In genomic region chr17:38557836-38558750, GRCh38 we compare ENCODE assay signal across 8 cellular contexts. TPM values are rescaled to one million over a fixed set of nuclear protein-coding genes. Genes with fewer than 3 reads are reported as not detected.
DNase-seq lines count a peak whose midpoint lies in the region; ATAC-seq lines count a peak whose summit lies in the region.

No MANE protein-coding gene starts in this region.

- H3K4me3 ChIP-seq in ACC112 (ENCODE audit: low read depth, low read length): peak overlapping the region; percentile 75

- H3K36me3 ChIP-seq in ACC112 (ENCODE audit: insufficient read depth, low read length): no peaks in the 10 kb centered on the region

- H2AFZ ChIP-seq in ACC112 (ENCODE audit: low read length, unreplicated experiment): peak overlapping the region; percentile 58

- peaks cover 15% of the 10 kb centered on the region for H3K4me1 ChIP-seq in ACC112 (ENCODE audit: control insufficient read depth, insufficient read depth, low read length, unreplicated experiment)

- H3K79me2 ChIP-seq in ACC112 (ENCODE audit: control insufficient read depth, insufficient read depth, low read length, unreplicated experiment): no peaks in the 10 kb centered on the region

- H3K27ac ChIP-seq in ACC112 (ENCODE audit: low read depth, low read length): peak overlapping the region; percentile 11; the same call in 1 of the 2 replicates

- DNase-seq in NCI-H69 (lab: John Stamatoyannopoulos, UW): peak; percentile 99
- peak; percentile 83 to 84 for DNase-seq in activated CD4-positive, alpha-beta T cell treated with anti-CD3 and anti-CD28 coated beads, Interleukin-2, amount 50 U/mL, for 24 hours (ENCODE audit: low read depth in 1 of 2, low spot score in 1 of 2)
- peak; percentile 89 for DNase-seq in dedifferentiated amniotic fluid mesenchymal stem cell (ENCODE audit: extremely low spot score)
- DNase-seq in left lobe of liver (ENCODE audit: low spot score): peak; percentile 95
- peak; percentile 87 to 89 for DNase-seq in stimulated activated CD4-positive, alpha-beta T cell treated with anti-CD3 and anti-CD28 coated beads, Interleukin-1b, Interleukin-23, amount 100 ng/mL, for 4 hours (ENCODE audit: low read depth in 2 of 2)

- peaks cover 31% of the 10 kb centered on the region for H3K27me3 ChIP-seq in ACC112 (ENCODE audit: insufficient read depth, low read length)

- ATAC-seq in GM18867 (IDR thresholded peaks at IDR 0.05; ENCODE audit: unreplicated experiment) (peak; percentile 68), HG03565 (IDR thresholded peaks at IDR 0.05; ENCODE audit: unreplicated experiment) (peak; percentile 75), left lobe of liver (peak; percentile 79)

RNA-seq across cellular contexts. Expression of gene SRCIN1, which starts 47.7 kb away (rescaled TPM):
- 19.3 TPM for total RNA-seq in left lobe of liver

Comparison
In these comparisons a context has a peak if more than half of its experiments do, and no peak if none do; other contexts are left out.
1. Peak in every context shown above with its lines: DNase-seq, ATAC-seq, H3K4me3 ChIP-seq and H3K27ac ChIP-seq.